In genomic region chr1:211603713-211604112, GRCh38 we compare ENCODE assay signal across 17 cellular contexts. TPM values are rescaled to one million over a fixed set of nuclear protein-coding genes. Genes with fewer than 3 reads are reported as not detected.
DNase-seq lines count a peak whose midpoint lies in the region; TF ChIP-seq lines count a peak whose summit lies in the region.
"Had no signal": no experiment of that assay in that cellular context is flagged by ENCODE, and none has a peak within 500 bp of the region (broad histone marks: within the 10 kb centered on the region; RNA-seq: fewer than 3 reads in every experiment).

No MANE protein-coding gene starts in this region.

- WGBS in hepatocyte (ENCODE audit: low lambda C conversion rate, missing lambda C conversion rate): 81% methylated on average over 1 of the region's 1 CpG
- whole genome bisulfite sequencing in smooth muscle cell (ENCODE audit: low lambda C conversion rate): 91% methylated on average over 1 of the region's 1 CpG

- H3K4me1 Mint-ChIP-seq in Caco-2 (ENCODE audit: low read depth, unreplicated experiment): peaks cover 62% of the 10 kb centered on the region

- H3K4me2 ChIP-seq in PC-9 (peak overlapping the region; percentile 85), hepatocyte (no peak overlapping the region), osteoblast (ENCODE audit: insufficient read depth, low read length) (no peak overlapping the region), smooth muscle cell (no peak overlapping the region)

- no peak overlapping the region for H3K9ac ChIP-seq in smooth muscle cell (ENCODE audit: low read depth)

- no peaks in the 10 kb centered on the region for H3K9me3 Mint-ChIP-seq in Caco-2 (ENCODE audit: unreplicated experiment)
- H3K9me3 Mint-ChIP-seq: CD4-positive, CD25-positive, alpha-beta regulatory T cell had no signal

- no peaks in the 10 kb centered on the region for H3K36me3 Mint-ChIP-seq in Caco-2 (ENCODE audit: insufficient read depth, unreplicated experiment)
- H3K36me3 Mint-ChIP-seq: CD4-positive, CD25-positive, alpha-beta regulatory T cell had no signal

- H4K20me1 ChIP-seq in PC-9 (ENCODE audit: insufficient read depth): no peaks in the 10 kb centered on the region
- H4K20me1 ChIP-seq in hepatocyte (ENCODE audit: insufficient read depth, poor library complexity, severe bottlenecking): no peaks in the 10 kb centered on the region
- no peaks in the 10 kb centered on the region for H4K20me1 ChIP-seq in osteoblast (ENCODE audit: insufficient read depth, low read length)
- H4K20me1 ChIP-seq in smooth muscle cell (ENCODE audit: low read depth): no peaks in the 10 kb centered on the region

- H3K4me3 Mint-ChIP-seq in Caco-2 (ENCODE audit: unreplicated experiment): peak overlapping the region; percentile 14
- H3K4me3 Mint-ChIP-seq: CD4-positive, CD25-positive, alpha-beta regulatory T cell had no signal

- H3F3A ChIP-seq in PC-9 (ENCODE audit: insufficient read depth, low read depth): peaks cover 45% of the 10 kb centered on the region
- H3F3A ChIP-seq in smooth muscle cell (ENCODE audit: low read depth): peaks cover 3% of the 10 kb centered on the region

- no peaks in the 10 kb centered on the region for H3K9me3 ChIP-seq in Caco-2
- no peaks in the 10 kb centered on the region for H3K9me3 ChIP-seq in PC-9 (ENCODE audit: insufficient read depth, low read depth)
- no peaks in the 10 kb centered on the region for H3K9me3 ChIP-seq in hepatocyte (ENCODE audit: low read depth)
- no peaks in the 10 kb centered on the region for H3K9me3 ChIP-seq in osteoblast (ENCODE audit: low read depth, low read length)
- no peaks in the 10 kb centered on the region for H3K9me3 ChIP-seq in smooth muscle cell (replicated peaks; ENCODE audit: low read depth)
- no peaks in the 10 kb centered on the region for H3K9me3 ChIP-seq in BE2C
- H3K9me3 ChIP-seq: Peyer's patch had no signal

- H2AFZ ChIP-seq in PC-9 (no peak overlapping the region), hepatocyte (no peak overlapping the region), osteoblast (ENCODE audit: low read length) (peak overlapping the region; percentile 16), smooth muscle cell (ENCODE audit: low read depth) (no peak overlapping the region)

- CTCF ChIA-PET in Caco-2 (lab: Charles Lee) (interaction anchor here (1.2 kb wide), 3 partner anchors 21 to 45 kb away, joined by 4 to 8 read pairs (median 4); no protein-coding TSS in a partner anchor), PC-9 (lab: Charles Lee) (interaction anchor here (0.7 kb wide), 1 partner anchor 61 kb away, joined by 3 read pairs; no protein-coding TSS in a partner anchor)

- H3K4me3 ChIP-seq in Caco-2 (ENCODE audit: low read depth, low read length) (no peak overlapping the region), PC-9 (peak overlapping the region; percentile 62), hepatocyte (no peak overlapping the region), osteoblast (ENCODE audit: insufficient read depth, low read length) (no peak overlapping the region), smooth muscle cell (no peak overlapping the region), BE2C (ENCODE audit: low read depth, low read length) (no peak overlapping the region)
- H3K4me3 ChIP-seq: Peyer's patch, SK-N-MC had no signal

- intact Hi-C loops in Caco-2 (cut with micrococcal nuclease; ENCODE audit: unreplicated experiment) (loop anchor here (1.0 to 2.0 kb wide), 5 partner anchors 10 to 45 kb away; partner anchors contain the start of gene SLC30A1), PC-9 (cut with micrococcal nuclease; ENCODE audit: unreplicated experiment) (loop anchor here (1.0 to 2.0 kb wide), 3 partner anchors 11 to 39 kb away; partner anchors contain the start of gene SLC30A1)

- no peaks in the 10 kb centered on the region for H3K27me3 Mint-ChIP-seq in Caco-2 (ENCODE audit: insufficient read depth, unreplicated experiment)

- H3K9me2 ChIP-seq in PC-9 (ENCODE audit: insufficient read depth) (no peaks in the 10 kb centered on the region), hepatocyte (replicated peaks; ENCODE audit: insufficient read depth) (no peaks in the 10 kb centered on the region)

- H3K27me3 ChIP-seq in Caco-2 (replicated peaks; ENCODE audit: control insufficient read depth, insufficient read depth, low read length) (no peaks in the 10 kb centered on the region), PC-9 (ENCODE audit: insufficient read depth, low read depth) (no peaks in the 10 kb centered on the region), hepatocyte (no peaks in the 10 kb centered on the region), osteoblast (ENCODE audit: insufficient read depth, low read length) (no peaks in the 10 kb centered on the region), smooth muscle cell (ENCODE audit: low read depth) (no peaks in the 10 kb centered on the region), BE2C (no peaks in the 10 kb centered on the region; the same call in 1 of the 2 replicates)
- H3K27me3 ChIP-seq: Peyer's patch had no signal

- H3K36me3 ChIP-seq in Caco-2 (ENCODE audit: control insufficient read depth, insufficient read depth, low read length) (no peaks in the 10 kb centered on the region), PC-9 (ENCODE audit: low read depth) (0 out of 2 replicates have a peak, but pooled peaks cover 5% of the 10 kb centered on the region), hepatocyte (replicated peaks; ENCODE audit: insufficient read depth, low read depth) (no peaks in the 10 kb centered on the region), osteoblast (ENCODE audit: insufficient read depth, low read length) (no peaks in the 10 kb centered on the region), smooth muscle cell (ENCODE audit: low read depth) (no peaks in the 10 kb centered on the region), BE2C (no peaks in the 10 kb centered on the region; the same call in 1 of the 2 replicates)
- H3K36me3 ChIP-seq: Peyer's patch had no signal

- POLR2A ChIA-PET in Caco-2 (lab: Charles Lee): no interaction called here
- POLR2A ChIA-PET in PC-9 (lab: Charles Lee; ENCODE audit: unreplicated experiment): no interaction called here

- H3K79me2 ChIP-seq in PC-9 (ENCODE audit: low read depth) (peaks cover 42% of the 10 kb centered on the region), hepatocyte (no peaks in the 10 kb centered on the region), osteoblast (ENCODE audit: insufficient read depth, low read length) (no peaks in the 10 kb centered on the region), smooth muscle cell (ENCODE audit: low read depth) (no peaks in the 10 kb centered on the region)

- no peak for TF ChIP-seq CTCF in Caco-2 (IDR thresholded peaks at IDR 0.05; ENCODE audit: insufficient read depth in 1 of 2, low read depth in 1 of 2, low read length in 1 of 2, severe bottlenecking in 1 of 2, unreplicated experiment in 1 of 2)
- no peak for TF ChIP-seq CTCF in PC-9 (conservative IDR thresholded peaks at IDR 0.05)
- TF ChIP-seq CTCF in hepatocyte (IDR thresholded peaks at IDR 0.05; ENCODE audit: poor library complexity): no peak
- no peak for TF ChIP-seq CTCF in osteoblast (IDR thresholded peaks at IDR 0.05; ENCODE audit: extremely low read depth, low read depth, low read length)
- no peak for TF ChIP-seq CTCF in smooth muscle cell (IDR thresholded peaks at IDR 0.05; ENCODE audit: borderline replicate concordance, insufficient read depth, poor library complexity, severe bottlenecking)
- no peak for TF ChIP-seq CTCF in BE2C (IDR thresholded peaks at IDR 0.05; ENCODE audit: low read depth, low read length)

- DNase-seq in Caco-2 (no peak), PC-9 (peak in 1 of 2 experiments; percentile 82), hepatocyte (ENCODE audit: low spot score) (no peak), osteoblast (ENCODE audit: insufficient read length, low spot score, missing footprints) (no peak), smooth muscle cell (lab: John Stamatoyannopoulos, UW; ENCODE audit: unreplicated experiment) (no peak), BE2C (no peak)
- DNase-seq in stimulated activated CD4-positive, alpha-beta T cell treated with anti-CD3 and anti-CD28 coated beads, Interleukin-2, amount 100 ng/mL, for 24 hours: no peak
- DNase-seq: CD4-positive, CD25-positive, alpha-beta regulatory T cell; DMS53; KBM-7; NCI-H1694; NCI-H2081; NCI-H2227 treated with DMSO at 0.1 percent for 48 hours; NCI-H526 treated with DMSO at 0.1 percent for 48 hours; SIG-M5 had no signal

- peak overlapping the region; percentile 32 for H3K27ac Mint-ChIP-seq in Caco-2 (ENCODE audit: unreplicated experiment)
- H3K27ac Mint-ChIP-seq: CD4-positive, CD25-positive, alpha-beta regulatory T cell had no signal

- H3K4me1 ChIP-seq in Caco-2 (peaks cover 57% of the 10 kb centered on the region), PC-9 (replicated peaks; ENCODE audit: insufficient read depth) (peaks cover 56% of the 10 kb centered on the region), hepatocyte (ENCODE audit: insufficient read depth) (peaks cover 27% of the 10 kb centered on the region), osteoblast (ENCODE audit: insufficient read depth, low read length) (peaks cover 10% of the 10 kb centered on the region), smooth muscle cell (ENCODE audit: low read depth) (no peaks in the 10 kb centered on the region), BE2C (peaks cover 28% of the 10 kb centered on the region)

- H3K27ac ChIP-seq in PC-9: peak overlapping the region; percentile 84
- peak overlapping the region; percentile 41 for H3K27ac ChIP-seq in hepatocyte
- H3K27ac ChIP-seq in osteoblast (ENCODE audit: low read depth, low read length): no peak overlapping the region
- no peak overlapping the region for H3K27ac ChIP-seq in smooth muscle cell (ENCODE audit: low read depth)
- H3K27ac ChIP-seq: SK-N-MC had no signal

- BruUV-seq in Caco-2 (replicated peaks; lab: Mats Ljungman, UMichigan): no TSS peak
- BruUV-seq in PC-9 (replicated peaks; lab: Mats Ljungman, UMichigan): no TSS peak

RNA-seq across cellular contexts. Expression of gene SLC30A1, which starts 24.8 kb away (rescaled TPM):
- total RNA-seq in Caco-2 (2022) (21.6 and 26.6 TPM in 2 replicates), PC-9 (2021) (26.8 and 27.6 TPM in 2 replicates), hepatocyte (84.7 and 87.2 TPM in 2 replicates), osteoblast (39.5 and 49.9 TPM in 2 replicates), smooth muscle cell (19.0 and 20.6 TPM in 2 replicates)
- polyA plus RNA-seq in hepatocyte (23.1 and 31.3 TPM in 2 replicates), smooth muscle cell (6.8 and 8.0 TPM in 2 replicates)
- polyA plus RNA-seq in BE2C (2012; ENCODE audit: insufficient read depth, insufficient read length, low read depth): 13.0 TPM

Comparison
In these comparisons a context has a peak if more than half of its experiments do, and no peak if none do; other contexts are left out.
1. H3K27ac ChIP-seq: peak in PC-9 (single experiment) and hepatocyte (single experiment); none in osteoblast (single experiment) and smooth muscle cell (single experiment).